1 cellular context compared by ENCODE assay signal in the genomic region with DNA sequence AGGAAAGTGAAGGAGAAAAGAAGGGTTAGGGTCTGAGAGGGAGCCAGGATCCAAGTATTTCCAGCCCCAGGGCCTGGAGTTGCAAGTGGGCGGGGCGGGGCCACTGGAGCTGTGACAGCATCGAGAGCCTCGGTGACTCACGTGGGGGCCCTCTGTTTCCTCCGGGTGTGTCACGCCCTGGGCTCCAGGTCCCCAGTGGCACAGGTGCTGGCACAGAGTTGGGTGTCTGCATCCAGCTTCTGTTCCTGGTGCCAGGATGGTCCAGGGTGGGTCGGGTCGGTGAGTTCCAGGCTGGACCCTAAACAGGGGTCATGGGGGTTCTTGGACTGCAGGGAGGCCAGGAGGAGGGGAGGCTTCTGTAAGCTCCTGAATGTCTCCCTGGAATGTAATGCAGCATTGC.
TF ChIP-seq lines count a peak whose summit lies in the region.

No MANE protein-coding gene starts in this region.

TF ChIP-seq in HEK293, 187 proteins besides CTCF, POLR2A, EP300 and RAD21 (continued from another document and continues in another):
- TF ChIP-seq, protein P1, sequence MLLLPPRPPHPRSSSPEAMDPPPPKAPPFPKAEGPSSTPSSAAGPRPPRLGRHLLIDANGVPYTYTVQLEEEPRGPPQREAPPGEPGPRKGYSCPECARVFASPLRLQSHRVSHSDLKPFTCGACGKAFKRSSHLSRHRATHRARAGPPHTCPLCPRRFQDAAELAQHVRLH (tag by site-specific recombination; IDR thresholded peaks at IDR 0.05): no peak
- no peak for TF ChIP-seq ZNF585B (tag by site-specific recombination; IDR thresholded peaks at IDR 0.05)
- no peak for TF ChIP-seq ZBTB21 (tag by site-specific recombination; IDR thresholded peaks at IDR 0.05)
- TF ChIP-seq ZNF768 (tag by site-specific recombination; IDR thresholded peaks at IDR 0.05): no peak
- TF ChIP-seq ZNF24 (tag by site-specific recombination; IDR thresholded peaks at IDR 0.05): no peak
- TF ChIP-seq ZFHX2 (tag by site-specific recombination; conservative IDR thresholded peaks at IDR 0.05): peak; percentile 50
- no peak for TF ChIP-seq HOXD13 (CRISPR knock-in tag; IDR thresholded peaks at IDR 0.05; ENCODE audit: borderline replicate concordance)
- no peak for TF ChIP-seq PRDM1 (tag by site-specific recombination; IDR thresholded peaks at IDR 0.05)
- TF ChIP-seq ZXDB (tag by site-specific recombination; IDR thresholded peaks at IDR 0.05): no peak
- no peak for TF ChIP-seq RBAK (tag by site-specific recombination; IDR thresholded peaks at IDR 0.05)
- TF ChIP-seq ZNF792 (tag by site-specific recombination; IDR thresholded peaks at IDR 0.05): no peak
- no peak for TF ChIP-seq MZF1 (tag by site-specific recombination; IDR thresholded peaks at IDR 0.05; ENCODE audit: borderline replicate concordance)
- TF ChIP-seq ZNF529 (tag by site-specific recombination; IDR thresholded peaks at IDR 0.05; ENCODE audit: insufficient replicate concordance): no peak
- TF ChIP-seq KLF16 (tag by site-specific recombination; IDR thresholded peaks at IDR 0.05): no peak
- TF ChIP-seq ZBTB49 (tag by site-specific recombination; IDR thresholded peaks at IDR 0.05; ENCODE audit: low read depth): no peak
- TF ChIP-seq ZNF621 (tag by site-specific recombination; IDR thresholded peaks at IDR 0.05): no peak
- peak; percentile 65 for TF ChIP-seq KLF7 (tag by site-specific recombination; IDR thresholded peaks at IDR 0.05; ENCODE audit: borderline replicate concordance)
- TF ChIP-seq, protein P2, sequence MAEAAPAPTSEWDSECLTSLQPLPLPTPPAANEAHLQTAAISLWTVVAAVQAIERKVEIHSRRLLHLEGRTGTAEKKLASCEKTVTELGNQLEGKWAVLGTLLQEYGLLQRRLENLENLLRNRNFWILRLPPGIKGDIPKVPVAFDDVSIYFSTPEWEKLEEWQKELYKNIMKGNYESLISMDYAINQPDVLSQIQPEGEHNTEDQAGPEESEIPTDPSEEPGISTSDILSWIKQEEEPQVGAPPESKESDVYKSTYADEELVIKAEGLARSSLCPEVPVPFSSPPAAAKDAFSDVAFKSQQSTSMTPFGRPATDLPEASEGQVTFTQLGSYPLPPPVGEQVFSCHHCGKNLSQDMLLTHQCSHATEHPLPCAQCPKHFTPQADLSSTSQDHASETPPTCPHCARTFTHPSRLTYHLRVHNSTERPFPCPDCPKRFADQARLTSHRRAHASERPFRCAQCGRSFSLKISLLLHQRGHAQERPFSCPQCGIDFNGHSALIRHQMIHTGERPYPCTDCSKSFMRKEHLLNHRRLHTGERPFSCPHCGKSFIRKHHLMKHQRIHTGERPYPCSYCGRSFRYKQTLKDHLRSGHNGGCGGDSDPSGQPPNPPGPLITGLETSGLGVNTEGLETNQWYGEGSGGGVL (tag by site-specific recombination; IDR thresholded peaks at IDR 0.05): no peak
- TF ChIP-seq, protein P3, sequence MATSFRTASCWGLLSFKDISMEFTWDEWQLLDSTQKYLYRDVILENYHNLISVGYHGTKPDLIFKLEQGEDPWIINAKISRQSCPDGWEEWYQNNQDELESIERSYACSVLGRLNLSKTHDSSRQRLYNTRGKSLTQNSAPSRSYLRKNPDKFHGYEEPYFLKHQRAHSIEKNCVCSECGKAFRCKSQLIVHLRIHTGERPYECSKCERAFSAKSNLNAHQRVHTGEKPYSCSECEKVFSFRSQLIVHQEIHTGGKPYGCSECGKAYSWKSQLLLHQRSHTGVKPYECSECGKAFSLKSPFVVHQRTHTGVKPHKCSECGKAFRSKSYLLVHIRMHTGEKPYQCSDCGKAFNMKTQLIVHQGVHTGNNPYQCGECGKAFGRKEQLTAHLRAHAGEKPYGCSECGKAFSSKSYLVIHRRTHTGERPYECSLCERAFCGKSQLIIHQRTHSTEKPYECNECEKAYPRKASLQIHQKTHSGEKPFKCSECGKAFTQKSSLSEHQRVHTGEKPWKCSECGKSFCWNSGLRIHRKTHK (tag by site-specific recombination; IDR thresholded peaks at IDR 0.05): no peak
- no peak for TF ChIP-seq ZNF707 (tag by site-specific recombination; IDR thresholded peaks at IDR 0.05)
- no peak for TF ChIP-seq ZNF514 (tag by site-specific recombination; IDR thresholded peaks at IDR 0.05)
- TF ChIP-seq, protein P4, sequence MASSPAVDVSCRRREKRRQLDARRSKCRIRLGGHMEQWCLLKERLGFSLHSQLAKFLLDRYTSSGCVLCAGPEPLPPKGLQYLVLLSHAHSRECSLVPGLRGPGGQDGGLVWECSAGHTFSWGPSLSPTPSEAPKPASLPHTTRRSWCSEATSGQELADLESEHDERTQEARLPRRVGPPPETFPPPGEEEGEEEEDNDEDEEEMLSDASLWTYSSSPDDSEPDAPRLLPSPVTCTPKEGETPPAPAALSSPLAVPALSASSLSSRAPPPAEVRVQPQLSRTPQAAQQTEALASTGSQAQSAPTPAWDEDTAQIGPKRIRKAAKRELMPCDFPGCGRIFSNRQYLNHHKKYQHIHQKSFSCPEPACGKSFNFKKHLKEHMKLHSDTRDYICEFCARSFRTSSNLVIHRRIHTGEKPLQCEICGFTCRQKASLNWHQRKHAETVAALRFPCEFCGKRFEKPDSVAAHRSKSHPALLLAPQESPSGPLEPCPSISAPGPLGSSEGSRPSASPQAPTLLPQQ (tag by site-specific recombination; IDR thresholded peaks at IDR 0.05): peak; percentile 61
- no peak for TF ChIP-seq SP2 (tag by site-specific recombination; IDR thresholded peaks at IDR 0.05)
- TF ChIP-seq ZNF23 (tag by site-specific recombination; IDR thresholded peaks at IDR 0.05; ENCODE audit: borderline replicate concordance): no peak
- TF ChIP-seq GLIS1 (tag by site-specific recombination; IDR thresholded peaks at IDR 0.05): no peak
- TF ChIP-seq, protein P5, sequence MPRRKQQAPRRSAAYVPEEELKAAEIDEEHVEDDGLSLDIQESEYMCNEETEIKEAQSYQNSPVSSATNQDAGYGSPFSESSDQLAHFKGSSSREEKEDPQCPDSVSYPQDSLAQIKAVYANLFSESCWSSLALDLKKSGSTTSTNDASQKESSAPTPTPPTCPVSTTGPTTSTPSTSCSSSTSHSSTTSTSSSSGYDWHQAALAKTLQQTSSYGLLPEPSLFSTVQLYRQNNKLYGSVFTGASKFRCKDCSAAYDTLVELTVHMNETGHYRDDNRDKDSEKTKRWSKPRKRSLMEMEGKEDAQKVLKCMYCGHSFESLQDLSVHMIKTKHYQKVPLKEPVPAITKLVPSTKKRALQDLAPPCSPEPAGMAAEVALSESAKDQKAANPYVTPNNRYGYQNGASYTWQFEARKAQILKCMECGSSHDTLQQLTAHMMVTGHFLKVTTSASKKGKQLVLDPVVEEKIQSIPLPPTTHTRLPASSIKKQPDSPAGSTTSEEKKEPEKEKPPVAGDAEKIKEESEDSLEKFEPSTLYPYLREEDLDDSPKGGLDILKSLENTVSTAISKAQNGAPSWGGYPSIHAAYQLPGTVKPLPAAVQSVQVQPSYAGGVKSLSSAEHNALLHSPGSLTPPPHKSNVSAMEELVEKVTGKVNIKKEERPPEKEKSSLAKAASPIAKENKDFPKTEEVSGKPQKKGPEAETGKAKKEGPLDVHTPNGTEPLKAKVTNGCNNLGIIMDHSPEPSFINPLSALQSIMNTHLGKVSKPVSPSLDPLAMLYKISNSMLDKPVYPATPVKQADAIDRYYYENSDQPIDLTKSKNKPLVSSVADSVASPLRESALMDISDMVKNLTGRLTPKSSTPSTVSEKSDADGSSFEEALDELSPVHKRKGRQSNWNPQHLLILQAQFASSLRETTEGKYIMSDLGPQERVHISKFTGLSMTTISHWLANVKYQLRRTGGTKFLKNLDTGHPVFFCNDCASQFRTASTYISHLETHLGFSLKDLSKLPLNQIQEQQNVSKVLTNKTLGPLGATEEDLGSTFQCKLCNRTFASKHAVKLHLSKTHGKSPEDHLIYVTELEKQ (tag by site-specific recombination; IDR thresholded peaks at IDR 0.05; ENCODE audit: borderline replicate concordance): no peak
- TF ChIP-seq BCL11A (tag by site-specific recombination; IDR thresholded peaks at IDR 0.05; ENCODE audit: low read depth): no peak
- TF ChIP-seq ZNF121 (tag by site-specific recombination; IDR thresholded peaks at IDR 0.05): no peak
- no peak for TF ChIP-seq ZNF175 (tag by site-specific recombination; IDR thresholded peaks at IDR 0.05)
- TF ChIP-seq ZNF558 (tag by site-specific recombination; IDR thresholded peaks at IDR 0.05): no peak
- no peak for TF ChIP-seq ZNF610 (tag by site-specific recombination; IDR thresholded peaks at IDR 0.05; ENCODE audit: borderline replicate concordance)
- peak; percentile 86 for TF ChIP-seq GLIS2 (tag by site-specific recombination; IDR thresholded peaks at IDR 0.05)
- TF ChIP-seq ZNF354C (tag by site-specific recombination; IDR thresholded peaks at IDR 0.05; ENCODE audit: borderline replicate concordance, low read depth): no peak
- TF ChIP-seq ZNF670 (tag by site-specific recombination; IDR thresholded peaks at IDR 0.05; ENCODE audit: low read depth): no peak
- no peak for TF ChIP-seq ZNF292 (tag by site-specific recombination; IDR thresholded peaks at IDR 0.05; ENCODE audit: borderline replicate concordance, low read depth)
- TF ChIP-seq ZNF501 (tag by site-specific recombination; IDR thresholded peaks at IDR 0.05): no peak
- TF ChIP-seq ZNF555 (tag by site-specific recombination; conservative IDR thresholded peaks at IDR 0.05): no peak
- no peak for TF ChIP-seq ZNF548 (tag by site-specific recombination; IDR thresholded peaks at IDR 0.05)
- no peak for TF ChIP-seq KLF8 (tag by site-specific recombination; IDR thresholded peaks at IDR 0.05)
- no peak for TF ChIP-seq ZNF416 (tag by site-specific recombination; IDR thresholded peaks at IDR 0.05)
- TF ChIP-seq, protein P6, sequence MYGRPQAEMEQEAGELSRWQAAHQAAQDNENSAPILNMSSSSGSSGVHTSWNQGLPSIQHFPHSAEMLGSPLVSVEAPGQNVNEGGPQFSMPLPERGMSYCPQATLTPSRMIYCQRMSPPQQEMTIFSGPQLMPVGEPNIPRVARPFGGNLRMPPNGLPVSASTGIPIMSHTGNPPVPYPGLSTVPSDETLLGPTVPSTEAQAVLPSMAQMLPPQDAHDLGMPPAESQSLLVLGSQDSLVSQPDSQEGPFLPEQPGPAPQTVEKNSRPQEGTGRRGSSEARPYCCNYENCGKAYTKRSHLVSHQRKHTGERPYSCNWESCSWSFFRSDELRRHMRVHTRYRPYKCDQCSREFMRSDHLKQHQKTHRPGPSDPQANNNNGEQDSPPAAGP (tag by site-specific recombination; IDR thresholded peaks at IDR 0.05): peak; percentile 53; the same call in 1 of the 2 replicates
- TF ChIP-seq ZFP69B (tag by site-specific recombination; IDR thresholded peaks at IDR 0.05): no peak
- no peak for TF ChIP-seq FEZF1 (tag by site-specific recombination; IDR thresholded peaks at IDR 0.05)
- no peak for TF ChIP-seq ZBTB44 (tag by site-specific recombination; IDR thresholded peaks at IDR 0.05)
- TF ChIP-seq ZNF155 (tag by site-specific recombination; IDR thresholded peaks at IDR 0.05): no peak
- no peak for TF ChIP-seq ZNF391 (tag by site-specific recombination; IDR thresholded peaks at IDR 0.05; ENCODE audit: borderline replicate concordance, low read depth)
- no peak for TF ChIP-seq BCL6B (tag by site-specific recombination; IDR thresholded peaks at IDR 0.05)
- no peak for TF ChIP-seq ZNF624 (tag by site-specific recombination; IDR thresholded peaks at IDR 0.05)
- TF ChIP-seq ZNF266 (tag by site-specific recombination; IDR thresholded peaks at IDR 0.05; ENCODE audit: low read depth): no peak
- no peak for TF ChIP-seq ZNF311 (tag by site-specific recombination; IDR thresholded peaks at IDR 0.05; ENCODE audit: borderline replicate concordance)
- TF ChIP-seq ZNF423 (tag by site-specific recombination; IDR thresholded peaks at IDR 0.05): no peak
- TF ChIP-seq BCL11B (tag by site-specific recombination; IDR thresholded peaks at IDR 0.05; ENCODE audit: low read depth): no peak
- TF ChIP-seq ZNF560 (tag by site-specific recombination; IDR thresholded peaks at IDR 0.05; ENCODE audit: borderline replicate concordance): no peak
- no peak for TF ChIP-seq ZNF488 (tag by site-specific recombination; IDR thresholded peaks at IDR 0.05)
